ENCODE assay signal across 8 cellular contexts in the genomic region with DNA sequence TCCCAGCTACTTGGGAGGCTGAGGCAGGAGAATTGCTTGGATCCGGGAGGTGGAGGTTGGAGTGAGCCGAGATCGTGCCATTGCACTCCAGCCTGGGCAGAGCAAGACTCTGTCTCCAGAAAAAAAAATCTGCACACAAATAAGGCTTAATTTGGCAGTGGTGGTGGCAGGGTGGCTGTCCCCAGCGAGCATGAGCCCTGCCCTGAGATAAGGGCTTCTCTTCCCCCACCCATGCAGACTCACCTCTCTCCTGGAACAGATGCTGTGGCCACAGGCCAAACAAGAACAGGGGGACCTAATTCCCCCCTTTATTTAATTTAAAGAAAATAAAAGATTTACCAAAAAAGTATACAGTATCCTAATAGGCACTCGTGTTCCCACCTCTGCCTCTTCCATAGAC.
DNase-seq lines count a peak whose midpoint lies in the region; ATAC-seq, FAIRE-seq and TF ChIP-seq lines count a peak whose summit lies in the region.

No MANE protein-coding gene starts in this region.

- TSS peak; percentile 97 for BruUV-seq in Panc1 (replicated peaks; lab: Mats Ljungman, UMichigan)

- H3K27me3 ChIP-seq in Panc1 (ENCODE audit: control insufficient read depth, insufficient read depth, low read length) (no peaks in the 10 kb centered on the region), esophagus squamous epithelium (no peaks in the 10 kb centered on the region), prostate gland (replicated peaks; ENCODE audit: insufficient read depth) (no peaks in the 10 kb centered on the region)

- TF ChIP-seq CTCF in Panc1 (IDR thresholded peaks at IDR 0.05) (no peak), esophagus squamous epithelium (IDR thresholded peaks at IDR 0.05) (no peak), prostate gland (IDR thresholded peaks at IDR 0.05) (peak in 1 of 4 experiments; percentile 9)

- FAIRE-seq in HTR-8/SVneo (lab: Jason Lieb, UNC) = no peak

- POLR2A ChIA-PET in Panc1 (lab: Charles Lee) = no interaction called here

- H3K9me3 ChIP-seq in Panc1 (ENCODE audit: control insufficient read depth, insufficient read depth, low read depth, low read length) = no peaks in the 10 kb centered on the region
- H3K9me3 ChIP-seq in esophagus squamous epithelium = no peaks in the 10 kb centered on the region
- no peaks in the 10 kb centered on the region for H3K9me3 ChIP-seq in prostate gland

- in situ Hi-C loops in Panc1 (cut with HindIII; ENCODE audit: low pct_unique_long_range_greater_than_20kb, low sequenced_read_pairs) = no loop called here

- H3K27ac ChIP-seq in Panc1 (ENCODE audit: low read length) (peak overlapping the region; percentile 93), esophagus squamous epithelium (peak overlapping the region; percentile 90 to 97 (median 94)), prostate gland (peak overlapping the region; percentile 90 to 91)

- TF ChIP-seq POLR2A in esophagus squamous epithelium (IDR thresholded peaks at IDR 0.05) (no peak), prostate gland (IDR thresholded peaks at IDR 0.05) (no peak)

- CTCF ChIA-PET in Panc1 (lab: Charles Lee) = no interaction called here

- intact Hi-C loops in Panc1 (cut with micrococcal nuclease; ENCODE audit: unreplicated experiment) (no loop called here), esophagus squamous epithelium (cut with DNase I) (no loop called here), prostate gland (cut with DNase I) (no loop called here)

- 47 to 48% methylated on average over 5 of the region's 5 CpGs for WGBS in esophagus squamous epithelium, 2 donors
- 51% methylated on average over 5 of the region's 5 CpGs for WGBS in prostate gland

- no peaks in the 10 kb centered on the region; the same call in 1 of the 2 replicates for H3K36me3 ChIP-seq in Panc1 (ENCODE audit: control insufficient read depth, insufficient read depth, low read length)
- H3K36me3 ChIP-seq in esophagus squamous epithelium = no peaks in the 10 kb centered on the region
- no peaks in the 10 kb centered on the region for H3K36me3 ChIP-seq in prostate gland

- H3K4me3 ChIP-seq in GM08714 (ENCODE audit: low read length) (peak overlapping the region; percentile 92), Panc1 (ENCODE audit: low read depth in 2 of 2, low read length in 2 of 2) (peak overlapping the region; percentile 73 to 88), esophagus squamous epithelium (peak overlapping the region; percentile 87 to 96 (median 91)), prostate gland (no peak overlapping the region)

- H3K4me1 ChIP-seq in Panc1 (ENCODE audit: control insufficient read depth, insufficient read depth, low read length) (0 out of 2 replicates have a peak, but pooled peaks cover 5% of the 10 kb centered on the region), esophagus squamous epithelium (peaks cover 0 to 24% (median 0%) of the 10 kb centered on the region in 3 donors), prostate gland (replicated peaks) (no peaks in the 10 kb centered on the region)

- no peak for ATAC-seq in Panc1
- ATAC-seq in HG03432 (IDR thresholded peaks at IDR 0.05; ENCODE audit: unreplicated experiment) = no peak

- DNase-seq in Panc1 (ENCODE audit: low read depth, low spot score) = no peak
- no peak for DNase-seq in esophagus squamous epithelium (lab: John Stamatoyannopoulos, UW)
- no peak for DNase-seq in prostate gland (ENCODE audit: low spot score)
- DNase-seq in amniotic stem cell (lab: John Stamatoyannopoulos, UW) = no peak
- no peak for DNase-seq in foreskin melanocyte
- no peak for DNase-seq in HTR-8/SVneo (ENCODE audit: insufficient read length, low spot score)

Comparison
In these comparisons a context has a peak if more than half of its experiments do, and no peak if none do; other contexts are left out.
1. H3K4me3 ChIP-seq: peak in GM08714 (single experiment), Panc1 (2 of 2) and esophagus squamous epithelium (4 of 4); none in prostate gland (0 of 2).
2. Peak in every context shown above with its lines, with median percentiles within 50 percentile points of each other: H3K27ac ChIP-seq.